28 cellular contexts compared by ENCODE assay signal in genomic region chr13:94761407-94761806, GRCh38. TPM values are rescaled to one million over a fixed set of nuclear protein-coding genes. Genes with fewer than 3 reads are reported as not detected.
"Had no signal": no experiment of that assay in that cellular context is flagged by ENCODE, and none has a peak within 500 bp of the region (broad histone marks: within the 10 kb centered on the region; RNA-seq: fewer than 3 reads in every experiment).

No MANE protein-coding gene starts in this region.

- H3K4me3 Mint-ChIP-seq: activated CD4-positive, alpha-beta memory T cell treated with anti-CD3 and anti-CD28 coated beads, Interleukin-2, amount 10 ng/mL, durations not matched to agents 7 days and 5 days; activated CD4-positive, alpha-beta T cell treated with anti-CD3 and anti-CD28 coated beads, Interleukin-2, amount 10 ng/mL, durations not matched to agents 24 days and 14 days; activated CD8-positive, alpha-beta memory T cell treated with anti-CD3 and anti-CD28 coated beads, Interleukin-2, amount 10 ng/mL, durations not matched to agents 7 days and 5 days; activated naive CD8-positive, alpha-beta T cell treated with anti-CD3 and anti-CD28 coated beads, Interleukin-2, amount 50 U/mL, for 24 hours; brain; nephron progenitor cell; stimulated activated naive CD8-positive, alpha-beta T cell treated with anti-CD3 and anti-CD28 coated beads, Interleukin-15, Interleukin-2, amounts not matched to agents 100 ng/mL and 50 ng/mL, for 24 hours; T-helper 1 cell treated with Interleukin-12 subunit alpha and Interleukin-12 subunit beta and Interleukin-4 antibody, amounts not matched to agents 30 μg/mL and 1 μg/mL, for 36 hours had no signal

- H3K27me3 Mint-ChIP-seq: brain had no signal

- H3K36me3 Mint-ChIP-seq: activated CD8-positive, alpha-beta memory T cell treated with anti-CD3 and anti-CD28 coated beads, Interleukin-2, amount 10 ng/mL, durations not matched to agents 7 days and 5 days; brain had no signal

- H3K4me1 Mint-ChIP-seq: activated CD4-positive, alpha-beta memory T cell treated with anti-CD3 and anti-CD28 coated beads, Interleukin-2, amount 10 ng/mL, durations not matched to agents 7 days and 5 days; activated CD4-positive, alpha-beta T cell treated with anti-CD3 and anti-CD28 coated beads, Interleukin-2, amount 10 ng/mL, durations not matched to agents 24 days and 14 days; activated CD8-positive, alpha-beta memory T cell treated with anti-CD3 and anti-CD28 coated beads, Interleukin-2, amount 10 ng/mL, durations not matched to agents 7 days and 5 days; activated naive CD8-positive, alpha-beta T cell treated with anti-CD3 and anti-CD28 coated beads, Interleukin-2, amount 50 U/mL, for 24 hours; brain; nephron progenitor cell had no signal

- H3K27ac ChIP-seq: right lobe of liver, skin epidermis, thyroid gland had no signal

- H3K27me3 ChIP-seq: right lobe of liver, thyroid gland had no signal

- DNase-seq: activated CD4-positive, alpha-beta memory T cell treated with anti-CD3 and anti-CD28 coated beads, Interleukin-2, amount 10 ng/mL, durations not matched to agents 7 days and 5 days; activated CD4-positive, alpha-beta T cell treated with anti-CD3 and anti-CD28 coated beads, Interleukin-2, amount 10 ng/mL, durations not matched to agents 24 days and 14 days; activated CD4-positive, CD25-positive, alpha-beta regulatory T cell; activated CD8-positive, alpha-beta memory T cell treated with anti-CD3 and anti-CD28 coated beads, Interleukin-2, amount 10 ng/mL, durations not matched to agents 7 days and 5 days; activated gamma-delta T cell; activated naive CD4-positive, alpha-beta T cell treated with anti-CD3 and anti-CD28 coated beads, Interleukin-2, amount 50 U/mL, for 16 hours; activated naive CD8-positive, alpha-beta T cell treated with anti-CD3 and anti-CD28 coated beads, Interleukin-2, amount 50 U/mL, for 24 hours; activated T-cell treated with anti-CD3 and anti-CD28 coated beads for 4 hours; anterior cingulate cortex; caudate nucleus; effector memory CD4-positive, alpha-beta T cell; hippocampal formation; nephron progenitor cell; nucleus accumbens; posterior cingulate gyrus; right lobe of liver; stimulated activated CD4-positive, alpha-beta T cell treated with anti-CD3 and anti-CD28 coated beads, Interleukin-1b, Interleukin-23, amount 100 ng/mL, for 48 hours; substantia nigra; T1000; thyroid gland had no signal

- H3K9me3 ChIP-seq: right lobe of liver, thyroid gland had no signal

- H3K4me3 ChIP-seq: right lobe of liver, skin epidermis, thyroid gland had no signal

- H3K9me3 Mint-ChIP-seq: activated CD4-positive, alpha-beta memory T cell treated with anti-CD3 and anti-CD28 coated beads, Interleukin-2, amount 10 ng/mL, durations not matched to agents 7 days and 5 days; activated CD4-positive, alpha-beta T cell treated with anti-CD3 and anti-CD28 coated beads, Interleukin-2, amount 10 ng/mL, durations not matched to agents 24 days and 14 days; activated naive CD8-positive, alpha-beta T cell treated with anti-CD3 and anti-CD28 coated beads, Interleukin-2, amount 50 U/mL, for 24 hours; T-helper 1 cell treated with Interleukin-12 subunit alpha and Interleukin-12 subunit beta and Interleukin-4 antibody, amounts not matched to agents 30 μg/mL and 1 μg/mL, for 36 hours had no signal

- H3K4me1 ChIP-seq: right lobe of liver, thyroid gland had no signal

- H3K36me3 ChIP-seq: right lobe of liver, thyroid gland had no signal

- H3K27ac Mint-ChIP-seq: activated CD4-positive, alpha-beta memory T cell treated with anti-CD3 and anti-CD28 coated beads, Interleukin-2, amount 10 ng/mL, durations not matched to agents 7 days and 5 days; activated CD4-positive, alpha-beta T cell treated with anti-CD3 and anti-CD28 coated beads, Interleukin-2, amount 10 ng/mL, durations not matched to agents 24 days and 14 days; activated CD8-positive, alpha-beta memory T cell treated with anti-CD3 and anti-CD28 coated beads, Interleukin-2, amount 10 ng/mL, durations not matched to agents 7 days and 5 days; activated naive CD8-positive, alpha-beta T cell treated with anti-CD3 and anti-CD28 coated beads, Interleukin-2, amount 50 U/mL, for 24 hours; brain; nephron progenitor cell; stimulated activated naive CD8-positive, alpha-beta T cell treated with anti-CD3 and anti-CD28 coated beads, Interleukin-15, Interleukin-2, amounts not matched to agents 100 ng/mL and 50 ng/mL, for 24 hours; T-helper 1 cell treated with Interleukin-12 subunit alpha and Interleukin-12 subunit beta and Interleukin-4 antibody, amounts not matched to agents 30 μg/mL and 1 μg/mL, for 36 hours had no signal

RNA-seq across cellular contexts. Expression of gene SOX21, which starts 49.1 kb away (rescaled TPM):
- total RNA-seq: activated CD4-positive, alpha-beta memory T cell treated with anti-CD3 and anti-CD28 coated beads, Interleukin-2, amount 10 ng/mL, durations not matched to agents 7 days and 5 days; activated CD4-positive, alpha-beta T cell treated with anti-CD3 and anti-CD28 coated beads, Interleukin-2, amount 10 ng/mL, durations not matched to agents 24 days and 14 days; activated CD8-positive, alpha-beta memory T cell treated with anti-CD3 and anti-CD28 coated beads, Interleukin-2, amount 10 ng/mL, durations not matched to agents 7 days and 5 days; endothelial cell of umbilical vein; liver; mononuclear cell; myocyte; right lobe of liver had no signal
